In genomic region chr2:27708257-27708654, GRCh38 we compare ENCODE assay signal across 27 cellular contexts. TPM values are rescaled to one million over a fixed set of nuclear protein-coding genes. Genes with fewer than 3 reads are reported as not detected.
DNase-seq lines count a peak whose midpoint lies in the region; ATAC-seq and TF ChIP-seq lines count a peak whose summit lies in the region.
"Had no signal": no experiment of that assay in that cellular context is flagged by ENCODE, and none has a peak within 500 bp of the region (broad histone marks: within the 10 kb centered on the region; RNA-seq: fewer than 3 reads in every experiment).

No MANE protein-coding gene starts in this region.

- H3K79me1 ChIP-seq in H9 (ENCODE audit: insufficient read depth, low read depth, low read length, poor library complexity, severe bottlenecking): no peaks in the 10 kb centered on the region

- no peak overlapping the region for H3K4ac ChIP-seq in H9 (ENCODE audit: low read depth, low read length)

- H3K4me1 ChIP-seq in gastroesophageal sphincter (peaks cover 2 to 56% (median 19%) of the 10 kb centered on the region in 3 donors), sigmoid colon (peaks cover 0 to 33% (median 17%) of the 10 kb centered on the region in 4 donors), H9 (ENCODE audit: insufficient read depth, low read length) (no peaks in the 10 kb centered on the region)

- no peaks in the 10 kb centered on the region for H3K36me3 ChIP-seq in gastroesophageal sphincter
- H3K36me3 ChIP-seq in sigmoid colon: no peaks in the 10 kb centered on the region
- H3K36me3 ChIP-seq: BE2C had no signal

- H3K4me3 ChIP-seq in gastroesophageal sphincter: no peak overlapping the region
- H3K4me3 ChIP-seq in sigmoid colon: no peak overlapping the region
- H3K4me3 ChIP-seq: body of pancreas, dorsolateral prefrontal cortex had no signal

- ATAC-seq in gastroesophageal sphincter (no peak), HG03342 (IDR thresholded peaks at IDR 0.05; ENCODE audit: unreplicated experiment) (no peak), GM18517 (IDR thresholded peaks at IDR 0.05; ENCODE audit: unreplicated experiment) (no peak)
- ATAC-seq: activated T-cell treated with anti-CD3 and anti-CD28 coated beads, Interleukin-2, amount 50 U/mL, for 72 hours; body of pancreas; CD8-positive, alpha-beta T cell; left colon had no signal

- H3K18ac ChIP-seq in H9 (ENCODE audit: insufficient read length, low read depth, low read length): no peak overlapping the region

- no peak overlapping the region for H4K8ac ChIP-seq in H9 (replicated peaks; ENCODE audit: insufficient read length, low read depth, low read length)

- H3K4me3 Mint-ChIP-seq in H9: no peak overlapping the region
- H3K4me3 Mint-ChIP-seq: activated CD4-positive, alpha-beta memory T cell treated with anti-CD3 and anti-CD28 coated beads for 36 hours; activated T-cell treated with anti-CD3 and anti-CD28 coated beads, Interleukin-2, amount 50 U/mL, for 72 hours; CD8-positive, alpha-beta T cell had no signal

- H3K9ac ChIP-seq in H9 (ENCODE audit: extremely low read depth, insufficient read length, low read length): no peak overlapping the region

- no peak overlapping the region for H2AFZ ChIP-seq in H9 (ENCODE audit: low read length)

- no peak overlapping the region for H3K4me2 ChIP-seq in H9 (ENCODE audit: insufficient read depth, insufficient read length, low read length)

- DNase-seq in RWPE1 (ENCODE audit: low spot score): no peak
- DNase-seq in sigmoid colon: no peak
- no peak for DNase-seq in H9
- no peak for DNase-seq in MV-4-11 (lab: John Stamatoyannopoulos, UW)
- DNase-seq: activated CD4-positive, alpha-beta memory T cell treated with anti-CD3 and anti-CD28 coated beads for 36 hours; activated CD4-positive, alpha-beta T cell treated with anti-CD3 and anti-CD28 coated beads for 1 hour; activated T-cell treated with anti-CD3 and anti-CD28 coated beads, Interleukin-2, amount 50 U/mL, for 72 hours; BE2C; body of pancreas; CD8-positive, alpha-beta T cell; dorsolateral prefrontal cortex; foreskin melanocyte; hippocampal formation; Karpas-422; left colon; mesenchymal stem cell; NCI-H146; NCI-H2107; NCI-H446; NCI-H774; small intestine; stimulated activated naive CD4-positive, alpha-beta T cell; SW 1271 had no signal

- no peak for TF ChIP-seq EP300 in gastroesophageal sphincter (IDR thresholded peaks at IDR 0.05)
- TF ChIP-seq EP300 in sigmoid colon (IDR thresholded peaks at IDR 0.05): no peak

- no peak for TF ChIP-seq POLR2A in gastroesophageal sphincter (IDR thresholded peaks at IDR 0.05)
- TF ChIP-seq POLR2A in sigmoid colon (IDR thresholded peaks at IDR 0.05): no peak

- no peak overlapping the region for H4K5ac ChIP-seq in H9 (ENCODE audit: insufficient read length, low read depth, low read length)

- H2BK20ac ChIP-seq in H9 (ENCODE audit: low read depth, low read length, poor library complexity, severe bottlenecking): no peak overlapping the region

- H2AK5ac ChIP-seq in H9 (ENCODE audit: insufficient read length, low read length): no peak overlapping the region

- CTCF ChIA-PET in RWPE1 (lab: Yijun Ruan, JAX): no interaction called here

- TF ChIP-seq CTCF in 22Rv1 (IDR thresholded peaks at IDR 0.05) (no peak), RWPE1 (conservative IDR thresholded peaks at IDR 0.05; ENCODE audit: low read depth) (no peak), gastroesophageal sphincter (IDR thresholded peaks at IDR 0.05) (no peak), sigmoid colon (IDR thresholded peaks at IDR 0.05) (no peak), H9 (conservative IDR thresholded peaks at IDR 0.05) (no peak)

- WGBS in gastroesophageal sphincter (ENCODE audit: low coverage in 1 of 2), 2 donors: 78 to 89% methylated on average over 3 to 5 of the region's 7 CpGs
- 95 to 96% methylated on average over 7 of the region's 7 CpGs for WGBS in sigmoid colon, 2 donors
- no CpG with 5 or more reads among the region's 7 CpGs for WGBS in H9 (ENCODE audit: extremely low coverage, insufficient read length, low lambda C conversion rate)

- no peaks in the 10 kb centered on the region for H3K23me2 ChIP-seq in H9 (ENCODE audit: insufficient read length, low read depth, low read length, poor library complexity, severe bottlenecking)

- no peaks in the 10 kb centered on the region for H4K20me1 ChIP-seq in H9 (ENCODE audit: control insufficient read depth, insufficient read depth, insufficient read length)

- no peaks in the 10 kb centered on the region for H3K79me2 ChIP-seq in H9 (ENCODE audit: insufficient read depth, low read length)

- no peak overlapping the region for H4K91ac ChIP-seq in H9 (ENCODE audit: insufficient read length, low read depth, low read length)

- no peak overlapping the region for H3K14ac ChIP-seq in H9 (ENCODE audit: insufficient read depth, low read length)

- no peak overlapping the region for H2BK15ac ChIP-seq in H9 (ENCODE audit: low read depth, low read length)

- no peak overlapping the region for H3K56ac ChIP-seq in H9 (ENCODE audit: insufficient read length, low read depth, low read length)

- peaks cover 10 to 18% of the 10 kb centered on the region in 2 experiments for H3K4me1 Mint-ChIP-seq in H9

- no peaks in the 10 kb centered on the region for H3K9me3 Mint-ChIP-seq in H9
- H3K9me3 Mint-ChIP-seq: activated CD4-positive, alpha-beta memory T cell treated with anti-CD3 and anti-CD28 coated beads for 36 hours; activated T-cell treated with anti-CD3 and anti-CD28 coated beads, Interleukin-2, amount 50 U/mL, for 72 hours; CD8-positive, alpha-beta T cell had no signal

- POLR2A ChIA-PET in RWPE1 (lab: Yijun Ruan, JAX; ENCODE audit: low non-redundant PET): no interaction called here

- no peaks in the 10 kb centered on the region; a peak in 1 of 7 replicates for H3K36me3 Mint-ChIP-seq in H9 (ENCODE audit: insufficient read depth in 1 of 3, low read depth in 3 of 3)
- H3K36me3 Mint-ChIP-seq: activated CD4-positive, alpha-beta memory T cell treated with anti-CD3 and anti-CD28 coated beads for 36 hours; CD8-positive, alpha-beta T cell had no signal

- no peak overlapping the region for H3K23ac ChIP-seq in H9 (ENCODE audit: insufficient read length, low read depth, low read length)

- H2BK5ac ChIP-seq in H9 (ENCODE audit: insufficient read length, low read length): no peak overlapping the region

- H3K9me3 ChIP-seq in gastroesophageal sphincter (no peaks in the 10 kb centered on the region), sigmoid colon (no peaks in the 10 kb centered on the region), H9 (ENCODE audit: control insufficient read depth, low read depth, low read length) (no peaks in the 10 kb centered on the region)
- H3K9me3 ChIP-seq: BE2C, body of pancreas had no signal

- peaks cover 1% of the 10 kb centered on the region; the same call in 1 of the 2 replicates for H3K27me3 Mint-ChIP-seq in H9 (ENCODE audit: low read depth)
- H3K27me3 Mint-ChIP-seq: activated CD4-positive, alpha-beta memory T cell treated with anti-CD3 and anti-CD28 coated beads for 36 hours had no signal

- no peak overlapping the region for H3T11ph ChIP-seq in H9 (ENCODE audit: low read length)

- H3K27ac Mint-ChIP-seq in H9: no peak overlapping the region
- H3K27ac Mint-ChIP-seq: activated CD4-positive, alpha-beta memory T cell treated with anti-CD3 and anti-CD28 coated beads for 36 hours; CD8-positive, alpha-beta T cell had no signal

- H3K27me3 ChIP-seq in gastroesophageal sphincter (no peaks in the 10 kb centered on the region), sigmoid colon (no peaks in the 10 kb centered on the region), H9 (ENCODE audit: insufficient read depth, low read length) (no peaks in the 10 kb centered on the region)
- H3K27me3 ChIP-seq: BE2C, body of pancreas, dorsolateral prefrontal cortex had no signal

- intact Hi-C loops in sigmoid colon (cut with DNase I): loop anchor here (5.0 kb wide), 1 partner anchor 689 kb away; no protein-coding TSS in a partner anchor

- peak overlapping the region; percentile 78; the same call in 1 of the 2 replicates for H3K27ac ChIP-seq in 22Rv1
- peak overlapping the region; percentile 31 for H3K27ac ChIP-seq in RWPE1
- H3K27ac ChIP-seq in gastroesophageal sphincter: peak overlapping the region in 3 of 4 donors; percentile 84 to 86 (median 85)
- H3K27ac ChIP-seq in sigmoid colon: peak overlapping the region; percentile 25 to 88 (median 67)
- no peak overlapping the region for H3K27ac ChIP-seq in H9 (ENCODE audit: insufficient read length, low read depth, low read length)
- H3K27ac ChIP-seq: body of pancreas had no signal

- H2BK12ac ChIP-seq in H9 (ENCODE audit: insufficient read length, low read depth, low read length): no peak overlapping the region

- H2BK120ac ChIP-seq in H9 (ENCODE audit: low read depth, low read length, poor library complexity, severe bottlenecking): no peak overlapping the region

RNA-seq across cellular contexts. Expression of gene SLC4A1AP, which starts 44.6 kb away (rescaled TPM):
- total RNA-seq in gastroesophageal sphincter (10 to 100 TPM; 18.1 to 23.5 (median 21.4) TPM), sigmoid colon (10 to 100 TPM; 16.0 to 21.4 (median 18.6) TPM), H9 (2021) (18.8 and 20.8 TPM in 2 replicates)
- polyA plus RNA-seq in sigmoid colon: 10 to 100 TPM; 10.2 to 15.7 (median 11.3) TPM

RNA-seq across cellular contexts. Expression of gene SUPT7L, which starts 44.8 kb away (rescaled TPM):
- 10 to 100 TPM; 15.1 to 31.9 (median 25.6) TPM for total RNA-seq in gastroesophageal sphincter
- 10 to 100 TPM; 19.0 to 27.1 (median 22.5) TPM for total RNA-seq in sigmoid colon
- 10 to 100 TPM in 1 of 3 donors, 1 to 10 TPM in 2; 7.2 to 22.8 (median 8.4) TPM for polyA plus RNA-seq in sigmoid colon
- 28.9 and 30.4 TPM in 2 replicates for total RNA-seq in H9 (2021)
